In the genomic region with DNA sequence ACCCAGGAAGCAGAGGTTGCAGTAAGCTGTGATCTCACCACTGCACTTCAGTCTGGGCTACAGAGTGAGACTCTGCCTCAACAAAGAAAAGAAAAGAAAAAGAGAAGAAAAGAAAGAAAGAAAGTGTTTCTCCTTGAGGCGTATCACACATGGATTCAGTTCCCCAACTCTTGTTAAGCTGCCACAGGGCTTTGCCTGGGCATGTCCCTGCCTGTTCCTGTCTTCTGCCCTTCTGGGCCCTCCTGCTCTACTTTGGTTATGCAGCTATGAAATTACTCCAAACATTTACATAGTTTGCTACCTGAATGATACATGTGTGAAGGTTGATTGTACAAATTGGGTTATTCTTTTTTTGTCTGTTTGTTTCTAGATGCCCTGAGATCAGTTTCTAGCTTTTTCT, we compare ENCODE assay signal across 8 cellular contexts.
DNase-seq lines count a peak whose midpoint lies in the region; ATAC-seq, FAIRE-seq and TF ChIP-seq lines count a peak whose summit lies in the region.
"Not testable (repeated sequence)": the region's sequence is repeated elsewhere in the genome, so short reads cannot be mapped to it uniquely, and the experiment has no call there.

No MANE protein-coding gene starts in this region.

- SMC1A ChIA-PET in GM12878 (lab: Charles Lee; ENCODE audit: uncharacterized antibody, unreplicated experiment) = not testable (repeated sequence)

- FAIRE-seq in GM12878 (lab: Jason Lieb, UNC) = not testable (repeated sequence)

- in situ Hi-C loops in GM12878 (cut with MboI) = not testable (repeated sequence)

- DNase-seq in GM12878 (ENCODE audit: low read depth, low spot score); foreskin keratinocyte: not testable (repeated sequence)

- TF ChIP-seq POLR2A in GM12878 (IDR thresholded peaks at IDR 0.05; ENCODE audit: low read depth, low read length) = not testable (repeated sequence)

- H3K4me3 ChIP-seq in GM12878 = not testable (repeated sequence)

- RAD21 ChIA-PET in GM12878 (lab: Charles Lee; ENCODE audit: unreplicated experiment) = not testable (repeated sequence)

- not testable (repeated sequence) for TF ChIP-seq RAD21 in GM12878 (IDR thresholded peaks at IDR 0.05; ENCODE audit: insufficient read depth, low read depth, low read length)

- not testable (repeated sequence) for H3K9me3 ChIP-seq in GM12878 (replicated peaks; ENCODE audit: control insufficient read depth, insufficient read depth, low read length)

- not testable (repeated sequence) for TF ChIP-seq CTCF in GM12878 (IDR thresholded peaks at IDR 0.05 in 2 of 3, conservative IDR thresholded peaks at IDR 0.05 in 1 of 3; ENCODE audit: control insufficient read depth in 2 of 3, extremely low read depth in 1 of 3, insufficient read depth in 1 of 3, low read depth in 3 of 3, low read length in 3 of 3); foreskin keratinocyte (conservative IDR thresholded peaks at IDR 0.05)

- CTCF ChIA-PET in GM12878 (lab: Yijun Ruan, JAX) = not testable (repeated sequence)

- TF ChIP-seq EP300 in GM12878 (IDR thresholded peaks at IDR 0.05; ENCODE audit: borderline replicate concordance in 1 of 2, control insufficient read depth in 1 of 2, low read depth in 2 of 2, low read length in 2 of 2) = not testable (repeated sequence)

- WGBS in GM12878 (ENCODE audit: insufficient coverage, insufficient replicate concordance, low lambda C conversion rate, missing lambda C conversion rate) = no CpG with 5 or more reads among the region's 1 CpG

- POLR2A ChIA-PET in GM12878 (lab: Charles Lee) = not testable (repeated sequence)

- not testable (repeated sequence) for H2AFZ ChIP-seq in GM12878 (ENCODE audit: control insufficient read depth, low read depth, low read length)

- H3K27ac ChIP-seq in GM12878 (ENCODE audit: control insufficient read depth, insufficient read depth); foreskin keratinocyte: not testable (repeated sequence)

- ATAC-seq in GM18498 (IDR thresholded peaks at IDR 0.05; ENCODE audit: unreplicated experiment) (peak; percentile 87), GM18861 (IDR thresholded peaks at IDR 0.05; ENCODE audit: unreplicated experiment) (peak; percentile 62), GM18870 (IDR thresholded peaks at IDR 0.05; ENCODE audit: unreplicated experiment) (peak; percentile 65), GM21390 (IDR thresholded peaks at IDR 0.05; ENCODE audit: unreplicated experiment) (peak; percentile 55), HG02798 (IDR thresholded peaks at IDR 0.05; ENCODE audit: poor library complexity, unreplicated experiment) (peak; percentile 75), HG03432 (IDR thresholded peaks at IDR 0.05; ENCODE audit: unreplicated experiment) (peak; percentile 79), GM12878 (peak; percentile 68), foreskin keratinocyte (peak; percentile 90)

- H3K9ac ChIP-seq in GM12878 (ENCODE audit: control insufficient read depth, insufficient read depth, low read length) = not testable (repeated sequence)

- not testable (repeated sequence) for H3K36me3 ChIP-seq in GM12878 (ENCODE audit: control insufficient read depth in 2 of 2, insufficient read depth in 2 of 2, low read length in 1 of 2)

- not testable (repeated sequence) for H3K4me1 ChIP-seq in GM12878 (ENCODE audit: control insufficient read depth, insufficient read depth, low read length); foreskin keratinocyte

- H3K27me3 ChIP-seq in GM12878 (replicated peaks in 1 of 2; ENCODE audit: control insufficient read depth in 2 of 2, insufficient read depth in 2 of 2, low read length in 1 of 2); foreskin keratinocyte: not testable (repeated sequence)

- H3K4me2 ChIP-seq in GM12878 (ENCODE audit: control insufficient read depth, insufficient read depth) = not testable (repeated sequence)

- intact Hi-C loops in GM12878 (cut with micrococcal nuclease; ENCODE audit: unreplicated experiment) = not testable (repeated sequence)

- H4K20me1 ChIP-seq in GM12878 (ENCODE audit: control insufficient read depth, insufficient read depth) = not testable (repeated sequence)

- H3K79me2 ChIP-seq in GM12878 (ENCODE audit: control insufficient read depth, insufficient read depth, low read length) = not testable (repeated sequence)

- BruUV-seq in GM12878 (replicated peaks; lab: Mats Ljungman, UMichigan) = not testable (repeated sequence)
